In genomic region chr11:119093666-119093950, GRCh38 we compare ENCODE assay signal across 8 cellular contexts. TPM values are rescaled to one million over a fixed set of nuclear protein-coding genes. Genes with fewer than 3 reads are reported as not detected.
DNase-seq lines count a peak whose midpoint lies in the region; ATAC-seq and TF ChIP-seq lines count a peak whose summit lies in the region.

No MANE protein-coding gene starts in this region.

- H3K9me3 Mint-ChIP-seq in activated CD4-positive, alpha-beta T cell treated with anti-CD3 and anti-CD28 coated beads, Interleukin-2, amount 10 ng/mL, durations not matched to agents 7 days and 5 days = no peaks in the 10 kb centered on the region

- no peak for ATAC-seq in left lung
- ATAC-seq in thoracic aorta (ENCODE audit: insufficient number of reproducible peaks, low FRiP score, low read depth) = no peak

- H3K27ac ChIP-seq in angular gyrus (ENCODE audit: low read depth, low read length) (peak overlapping the region; percentile 87), left lung (peak overlapping the region; percentile 87 to 96), thoracic aorta (peak overlapping the region; percentile 88 to 95)

- DNase-seq in activated CD4-positive, alpha-beta T cell treated with anti-CD3 and anti-CD28 coated beads, Interleukin-2, amount 10 ng/mL, durations not matched to agents 7 days and 5 days = no peak
- no peak for DNase-seq in activated CD4-positive, alpha-beta T cell treated with anti-CD3 and anti-CD28 coated beads, Interleukin-2, amount 50 U/mL, for 48 hours
- DNase-seq in left lung (no peak), thoracic aorta (ENCODE audit: low spot score) (no peak), H4 (ENCODE audit: low spot score) (no peak), kidney tubule cell (ENCODE audit: low spot score) (no peak), NCI-H2029 (lab: John Stamatoyannopoulos, UW) (no peak)

- H3K4me3 Mint-ChIP-seq in activated CD4-positive, alpha-beta T cell treated with anti-CD3 and anti-CD28 coated beads, Interleukin-2, amount 10 ng/mL, durations not matched to agents 7 days and 5 days = peak overlapping the region; percentile 94

- peak overlapping the region; percentile 88 to 89 for H3K4me3 ChIP-seq in left lung
- peak overlapping the region; percentile 86 for H3K4me3 ChIP-seq in thoracic aorta

- H3K27ac Mint-ChIP-seq in activated CD4-positive, alpha-beta T cell treated with anti-CD3 and anti-CD28 coated beads, Interleukin-2, amount 10 ng/mL, durations not matched to agents 7 days and 5 days = peak overlapping the region; percentile 87

- peaks cover 0 to 29% of the 10 kb centered on the region in 2 donors for H3K36me3 ChIP-seq in left lung
- peaks cover 18% of the 10 kb centered on the region for H3K36me3 ChIP-seq in thoracic aorta

- intact Hi-C loops in left lung (cut with DNase I) = no loop called here

- CTCF ChIA-PET in activated CD4-positive, alpha-beta T cell treated with anti-CD3 and anti-CD28 coated beads, Interleukin-2, amount 10 ng/mL, durations not matched to agents 7 days and 5 days (lab: Charles Lee) = interaction anchor here (2.3 kb wide), 1 partner anchor 8 kb away, joined by 13 read pairs; the partner anchor contains the start of gene HMBS

- H3K27me3 Mint-ChIP-seq in activated CD4-positive, alpha-beta T cell treated with anti-CD3 and anti-CD28 coated beads, Interleukin-2, amount 10 ng/mL, durations not matched to agents 7 days and 5 days = no peaks in the 10 kb centered on the region

- H3K27me3 ChIP-seq in left lung = no peaks in the 10 kb centered on the region
- H3K27me3 ChIP-seq in thoracic aorta (replicated peaks; ENCODE audit: insufficient read depth) = no peaks in the 10 kb centered on the region

- POLR2A ChIA-PET in activated CD4-positive, alpha-beta T cell treated with anti-CD3 and anti-CD28 coated beads, Interleukin-2, amount 10 ng/mL, durations not matched to agents 7 days and 5 days (lab: Charles Lee) = interaction anchor here (2.2 kb wide), 1 partner anchor 26 kb away, joined by 6 read pairs; the partner anchor contains the start of gene VPS11

- no peaks in the 10 kb centered on the region for H3K9me3 ChIP-seq in left lung
- H3K9me3 ChIP-seq in thoracic aorta = no peaks in the 10 kb centered on the region

- H3K36me3 Mint-ChIP-seq in activated CD4-positive, alpha-beta T cell treated with anti-CD3 and anti-CD28 coated beads, Interleukin-2, amount 10 ng/mL, durations not matched to agents 7 days and 5 days (ENCODE audit: low read depth) = peaks cover 67% of the 10 kb centered on the region

- H3K4me1 ChIP-seq in left lung (peaks cover 17 to 39% of the 10 kb centered on the region in 2 donors), thoracic aorta (ENCODE audit: control insufficient read depth in 1 of 2, low read depth in 2 of 2) (peaks cover 16 to 23% of the 10 kb centered on the region in 2 donors)

- TF ChIP-seq CTCF in left lung (IDR thresholded peaks at IDR 0.05) (no peak), thoracic aorta (IDR thresholded peaks at IDR 0.05) (no peak)

- H3K4me1 Mint-ChIP-seq in activated CD4-positive, alpha-beta T cell treated with anti-CD3 and anti-CD28 coated beads, Interleukin-2, amount 10 ng/mL, durations not matched to agents 7 days and 5 days = peaks cover 67% of the 10 kb centered on the region

RNA-seq across cellular contexts. Expression of gene DPAGT1, which starts 8.0 kb away (rescaled TPM):
- 10 to 100 TPM; 48.7 to 60.3 TPM for total RNA-seq in activated CD4-positive, alpha-beta T cell treated with anti-CD3 and anti-CD28 coated beads, Interleukin-2, amount 10 ng/mL, durations not matched to agents 7 days and 5 days
- total RNA-seq in left lung = 10 to 100 TPM; 50.3 to 56.2 TPM
- 10 to 100 TPM; 21.4 to 44.3 TPM for total RNA-seq in thoracic aorta
- total RNA-seq in H4 (2014; rRNA removed; shearing (Covaris generic)) = 25.0 and 43.7 TPM in 2 replicates

RNA-seq across cellular contexts. Expression of gene HMBS, which starts 8.9 kb away (rescaled TPM):
- total RNA-seq in activated CD4-positive, alpha-beta T cell treated with anti-CD3 and anti-CD28 coated beads, Interleukin-2, amount 10 ng/mL, durations not matched to agents 7 days and 5 days = 10 to 100 TPM; 21.6 to 23.2 TPM
- total RNA-seq in left lung = 10 to 100 TPM; 16.5 to 32.0 TPM
- total RNA-seq in thoracic aorta = 10 to 100 TPM in 1 of 2 donors, 1 to 10 TPM in 1; 5.7 to 27.2 TPM
- total RNA-seq in H4 (2014; rRNA removed; shearing (Covaris generic)) = 6.2 and 16.4 TPM in 2 replicates

RNA-seq across cellular contexts. Expression of gene C2CD2L, which starts 13.5 kb away (rescaled TPM):
- total RNA-seq in activated CD4-positive, alpha-beta T cell treated with anti-CD3 and anti-CD28 coated beads, Interleukin-2, amount 10 ng/mL, durations not matched to agents 7 days and 5 days = 10 to 100 TPM; 28.4 to 30.0 TPM
- 10 to 100 TPM; 16.6 to 18.6 TPM for total RNA-seq in left lung
- total RNA-seq in thoracic aorta = 10 to 100 TPM; 10.0 to 13.4 TPM
- 2.3 and 5.1 TPM in 2 replicates for total RNA-seq in H4 (2014; rRNA removed; shearing (Covaris generic))

RNA-seq across cellular contexts. Expression of gene VPS11, which starts 26.0 kb away (rescaled TPM):
- total RNA-seq in activated CD4-positive, alpha-beta T cell treated with anti-CD3 and anti-CD28 coated beads, Interleukin-2, amount 10 ng/mL, durations not matched to agents 7 days and 5 days = 10 to 100 TPM; 39.7 to 40.0 TPM
- total RNA-seq in left lung (10 to 100 TPM; 30.5 to 35.0 TPM), thoracic aorta (10 to 100 TPM; 32.0 to 35.3 TPM)
- 13.8 and 19.2 TPM in 2 replicates for total RNA-seq in H4 (2014; rRNA removed; shearing (Covaris generic))

RNA-seq across cellular contexts. Expression of gene HINFP, which starts 27.8 kb away (rescaled TPM):
- total RNA-seq in activated CD4-positive, alpha-beta T cell treated with anti-CD3 and anti-CD28 coated beads, Interleukin-2, amount 10 ng/mL, durations not matched to agents 7 days and 5 days = 10 to 100 TPM; 47.6 to 48.0 TPM
- 10 to 100 TPM; 21.6 to 22.2 TPM for total RNA-seq in left lung
- 10 to 100 TPM; 13.4 to 34.7 TPM for total RNA-seq in thoracic aorta
- total RNA-seq in H4 (2014; rRNA removed; shearing (Covaris generic)) = 6.1 and 7.2 TPM in 2 replicates
